Comparison of ENCODE assay signal across 9 cellular contexts in the genomic region with DNA sequence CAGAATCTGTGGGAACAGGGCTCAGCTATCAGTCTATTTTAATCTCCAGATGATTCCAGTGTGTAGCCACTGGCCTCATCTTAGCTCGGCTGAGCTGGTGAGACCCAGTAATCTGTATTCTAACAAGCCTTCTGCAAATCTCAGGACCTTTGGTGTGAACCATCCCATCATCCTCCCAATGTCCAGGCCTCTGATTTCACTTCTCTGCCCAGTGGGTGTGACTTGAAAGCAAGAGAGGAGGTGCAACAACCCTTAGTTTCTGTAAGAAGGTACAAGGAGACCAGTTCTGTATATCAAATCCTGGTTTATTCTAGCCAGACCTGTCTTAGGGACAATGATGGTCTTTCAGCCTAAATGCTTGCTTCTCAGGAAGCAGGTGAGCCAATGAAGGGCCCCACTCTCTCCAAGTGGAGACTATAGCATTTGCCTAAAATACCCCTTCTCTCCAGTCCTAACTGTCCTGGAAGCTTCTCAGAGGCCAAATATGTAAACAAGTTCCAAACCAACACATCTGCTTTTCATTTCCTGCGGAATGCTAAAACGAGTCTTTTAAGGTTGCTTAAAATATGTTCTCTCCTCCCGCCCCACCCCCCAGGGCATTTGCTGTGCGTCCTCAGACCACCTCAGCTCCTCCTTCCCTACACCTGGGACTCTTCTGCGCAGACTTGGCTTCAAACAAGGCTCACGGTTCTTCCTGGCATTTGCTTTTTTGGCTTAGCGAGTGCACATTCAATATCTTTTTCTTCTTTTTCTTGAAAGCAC.
DNase-seq lines count a peak whose midpoint lies in the region; ATAC-seq and TF ChIP-seq lines count a peak whose summit lies in the region.
"Had no signal": no experiment of that assay in that cellular context is flagged by ENCODE, and none has a peak within 500 bp of the region (broad histone marks: within the 10 kb centered on the region; RNA-seq: fewer than 3 reads in every experiment).

No MANE protein-coding gene starts in this region.

- H3K4me2 ChIP-seq in GM23338: peak overlapping the region; percentile 81

- no peaks in the 10 kb centered on the region; the same call in 1 of the 2 replicates for H3K9me2 ChIP-seq in GM23338 (ENCODE audit: insufficient read depth)

- no peaks in the 10 kb centered on the region for H3K9me3 Mint-ChIP-seq in GM23338
- H3K9me3 Mint-ChIP-seq in stimulated activated effector memory CD8-positive, alpha-beta T cell treated with anti-CD3 and anti-CD28 coated beads, Interleukin-12 subunit alpha, Interleukin-12 subunit beta, amount 100 ng/mL, for 72 hours: no peaks in the 10 kb centered on the region

- peak; percentile 66 for ATAC-seq in GM23338
- no peak for ATAC-seq in stimulated activated effector memory CD8-positive, alpha-beta T cell treated with anti-CD3 and anti-CD28 coated beads, Interleukin-12 subunit alpha, Interleukin-12 subunit beta, amount 100 ng/mL, for 72 hours
- no peak for ATAC-seq in HG03354 (IDR thresholded peaks at IDR 0.05; ENCODE audit: poor library complexity, severe bottlenecking, unreplicated experiment)
- no peak for ATAC-seq in GM19397 (IDR thresholded peaks at IDR 0.05; ENCODE audit: unreplicated experiment)

- H3K4me3 ChIP-seq in GM23338 (peak overlapping the region; percentile 47), iPS-15b (ENCODE audit: low read depth, low read length) (peak overlapping the region; percentile 39)

- H3K27me3 Mint-ChIP-seq in GM23338 (ENCODE audit: insufficient read depth, low read depth, poor library complexity): peaks cover 40% of the 10 kb centered on the region

- H3K4me1 ChIP-seq in GM23338 (ENCODE audit: insufficient read depth): peaks cover 29% of the 10 kb centered on the region
- H3K4me1 ChIP-seq in iPS-15b (ENCODE audit: control insufficient read depth, insufficient read depth, low read length): peaks cover 20% of the 10 kb centered on the region

- no peak for TF ChIP-seq CTCF in GM23338 (conservative IDR thresholded peaks at IDR 0.05; ENCODE audit: low read depth in 2 of 2)
- TF ChIP-seq CTCF in VCaP (conservative IDR thresholded peaks at IDR 0.05): no peak

- H4K20me1 ChIP-seq in GM23338 (replicated peaks; ENCODE audit: insufficient read depth): no peaks in the 10 kb centered on the region; the same call in 1 of the 2 replicates

- H3K27me3 ChIP-seq in GM23338 (ENCODE audit: insufficient read depth) (peaks cover 71% of the 10 kb centered on the region), iPS-15b (ENCODE audit: control insufficient read depth, insufficient read depth, low read length) (no peaks in the 10 kb centered on the region)

- H3K4me3 Mint-ChIP-seq in GM23338: peak overlapping the region; percentile 62
- H3K4me3 Mint-ChIP-seq in stimulated activated effector memory CD8-positive, alpha-beta T cell treated with anti-CD3 and anti-CD28 coated beads, Interleukin-12 subunit alpha, Interleukin-12 subunit beta, amount 100 ng/mL, for 72 hours: no peak overlapping the region

- no peaks in the 10 kb centered on the region for H3K9me3 ChIP-seq in iPS-15b (ENCODE audit: control insufficient read depth, insufficient read depth, low read length)

- no peaks in the 10 kb centered on the region for H3K36me3 ChIP-seq in GM23338 (ENCODE audit: insufficient read depth)
- H3K36me3 ChIP-seq in iPS-15b (ENCODE audit: control insufficient read depth, insufficient read depth, low read length): no peaks in the 10 kb centered on the region

- no peaks in the 10 kb centered on the region for H3F3A ChIP-seq in GM23338 (replicated peaks; ENCODE audit: low read depth)

- peaks cover 35% of the 10 kb centered on the region for H3K4me1 Mint-ChIP-seq in GM23338
- peaks cover 23% of the 10 kb centered on the region for H3K4me1 Mint-ChIP-seq in stimulated activated effector memory CD8-positive, alpha-beta T cell treated with anti-CD3 and anti-CD28 coated beads, Interleukin-12 subunit alpha, Interleukin-12 subunit beta, amount 100 ng/mL, for 72 hours

- no peak overlapping the region for H3K27ac ChIP-seq in GM23338 (ENCODE audit: low read depth)
- H3K27ac ChIP-seq in VCaP: peak overlapping the region; percentile 81

- no peaks in the 10 kb centered on the region for H3K79me2 ChIP-seq in GM23338 (replicated peaks; ENCODE audit: insufficient read depth)

- H3K9ac ChIP-seq in iPS-15b (ENCODE audit: low read depth, low read length): no peak overlapping the region

- DNase-seq in GM23338 (ENCODE audit: low spot score): peak; percentile 65
- DNase-seq in stimulated activated effector memory CD8-positive, alpha-beta T cell treated with anti-CD3 and anti-CD28 coated beads, Interleukin-12 subunit alpha, Interleukin-12 subunit beta, amount 100 ng/mL, for 72 hours (ENCODE audit: low spot score in 2 of 2): no peak
- DNase-seq in NOMO-1 (lab: John Stamatoyannopoulos, UW; ENCODE audit: unreplicated experiment in 2 of 2): no peak
- DNase-seq: activated CD4-positive, CD25-positive, alpha-beta regulatory T cell treated with anti-CD3 and anti-CD28 coated beads, Interleukin-2, amount 50 U/mL, for 72 hours; posterior cingulate gyrus had no signal

- no peak overlapping the region for H3K27ac Mint-ChIP-seq in GM23338
- H3K27ac Mint-ChIP-seq in stimulated activated effector memory CD8-positive, alpha-beta T cell treated with anti-CD3 and anti-CD28 coated beads, Interleukin-12 subunit alpha, Interleukin-12 subunit beta, amount 100 ng/mL, for 72 hours: peak overlapping the region; percentile 38

- H3K36me3 Mint-ChIP-seq in GM23338 (ENCODE audit: low read depth): no peaks in the 10 kb centered on the region
- H3K36me3 Mint-ChIP-seq in stimulated activated effector memory CD8-positive, alpha-beta T cell treated with anti-CD3 and anti-CD28 coated beads, Interleukin-12 subunit alpha, Interleukin-12 subunit beta, amount 100 ng/mL, for 72 hours: peaks cover 4% of the 10 kb centered on the region

- no peak overlapping the region for H2AFZ ChIP-seq in GM23338

TF ChIP-seq in GM23338, 12 proteins besides CTCF, POLR2A, EP300 and RAD21 (continues in another document):
- TF ChIP-seq JUNB (IDR thresholded peaks at IDR 0.05; ENCODE audit: unreplicated experiment) (no peak), ZNF331 (CRISPR knock-in tag; IDR thresholded peaks at IDR 0.05; ENCODE audit: low read depth) (no peak), NANOG (IDR thresholded peaks at IDR 0.05; ENCODE audit: borderline replicate concordance) (no peak), ZNF114 (CRISPR knock-in tag; IDR thresholded peaks at IDR 0.05) (no peak), CREB1 (CRISPR knock-in tag; IDR thresholded peaks at IDR 0.05; ENCODE audit: low read depth) (no peak), ZNF462 (CRISPR knock-in tag; IDR thresholded peaks at IDR 0.05) (0 out of 2 replicates have a peak, but pooled peaks have one; percentile 29)
